Comparison of ENCODE assay signal across 1 cellular context in the genomic region with DNA sequence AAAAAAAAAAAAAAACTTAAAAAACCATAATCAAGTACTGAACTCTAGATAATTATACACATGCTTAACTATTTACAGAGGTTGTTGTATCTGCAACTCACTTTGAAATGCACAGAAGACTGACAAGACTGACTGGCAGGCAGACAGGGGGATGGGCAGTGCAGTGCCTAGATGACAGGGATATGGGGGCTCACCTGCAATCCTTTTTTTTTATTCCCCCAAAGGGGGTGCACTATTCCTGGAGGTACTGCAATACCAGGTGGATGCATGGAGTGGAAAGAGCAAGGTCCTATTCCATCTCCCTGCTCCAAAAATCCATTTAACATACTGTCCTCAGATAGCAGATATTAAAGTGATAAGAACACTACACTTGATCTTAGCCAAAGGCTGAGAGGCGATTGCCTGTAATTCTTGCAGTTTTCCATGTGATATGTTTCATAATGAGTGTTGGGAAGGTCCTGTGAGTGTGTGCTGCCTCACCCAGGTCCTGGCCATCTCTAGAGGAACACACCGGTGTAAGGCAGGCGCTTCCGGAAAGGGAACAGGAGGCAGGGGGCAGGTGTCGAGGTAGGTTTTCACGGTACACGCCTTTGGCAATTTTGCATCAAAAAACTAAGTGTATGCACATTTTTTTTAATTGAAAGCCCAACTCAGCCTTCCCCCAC.
TF ChIP-seq lines count a peak whose summit lies in the region.

No MANE protein-coding gene starts in this region.

TF ChIP-seq in GM23338, 12 proteins besides CTCF, POLR2A, EP300 and RAD21 (continued from another document):
- TF ChIP-seq, protein P1, sequence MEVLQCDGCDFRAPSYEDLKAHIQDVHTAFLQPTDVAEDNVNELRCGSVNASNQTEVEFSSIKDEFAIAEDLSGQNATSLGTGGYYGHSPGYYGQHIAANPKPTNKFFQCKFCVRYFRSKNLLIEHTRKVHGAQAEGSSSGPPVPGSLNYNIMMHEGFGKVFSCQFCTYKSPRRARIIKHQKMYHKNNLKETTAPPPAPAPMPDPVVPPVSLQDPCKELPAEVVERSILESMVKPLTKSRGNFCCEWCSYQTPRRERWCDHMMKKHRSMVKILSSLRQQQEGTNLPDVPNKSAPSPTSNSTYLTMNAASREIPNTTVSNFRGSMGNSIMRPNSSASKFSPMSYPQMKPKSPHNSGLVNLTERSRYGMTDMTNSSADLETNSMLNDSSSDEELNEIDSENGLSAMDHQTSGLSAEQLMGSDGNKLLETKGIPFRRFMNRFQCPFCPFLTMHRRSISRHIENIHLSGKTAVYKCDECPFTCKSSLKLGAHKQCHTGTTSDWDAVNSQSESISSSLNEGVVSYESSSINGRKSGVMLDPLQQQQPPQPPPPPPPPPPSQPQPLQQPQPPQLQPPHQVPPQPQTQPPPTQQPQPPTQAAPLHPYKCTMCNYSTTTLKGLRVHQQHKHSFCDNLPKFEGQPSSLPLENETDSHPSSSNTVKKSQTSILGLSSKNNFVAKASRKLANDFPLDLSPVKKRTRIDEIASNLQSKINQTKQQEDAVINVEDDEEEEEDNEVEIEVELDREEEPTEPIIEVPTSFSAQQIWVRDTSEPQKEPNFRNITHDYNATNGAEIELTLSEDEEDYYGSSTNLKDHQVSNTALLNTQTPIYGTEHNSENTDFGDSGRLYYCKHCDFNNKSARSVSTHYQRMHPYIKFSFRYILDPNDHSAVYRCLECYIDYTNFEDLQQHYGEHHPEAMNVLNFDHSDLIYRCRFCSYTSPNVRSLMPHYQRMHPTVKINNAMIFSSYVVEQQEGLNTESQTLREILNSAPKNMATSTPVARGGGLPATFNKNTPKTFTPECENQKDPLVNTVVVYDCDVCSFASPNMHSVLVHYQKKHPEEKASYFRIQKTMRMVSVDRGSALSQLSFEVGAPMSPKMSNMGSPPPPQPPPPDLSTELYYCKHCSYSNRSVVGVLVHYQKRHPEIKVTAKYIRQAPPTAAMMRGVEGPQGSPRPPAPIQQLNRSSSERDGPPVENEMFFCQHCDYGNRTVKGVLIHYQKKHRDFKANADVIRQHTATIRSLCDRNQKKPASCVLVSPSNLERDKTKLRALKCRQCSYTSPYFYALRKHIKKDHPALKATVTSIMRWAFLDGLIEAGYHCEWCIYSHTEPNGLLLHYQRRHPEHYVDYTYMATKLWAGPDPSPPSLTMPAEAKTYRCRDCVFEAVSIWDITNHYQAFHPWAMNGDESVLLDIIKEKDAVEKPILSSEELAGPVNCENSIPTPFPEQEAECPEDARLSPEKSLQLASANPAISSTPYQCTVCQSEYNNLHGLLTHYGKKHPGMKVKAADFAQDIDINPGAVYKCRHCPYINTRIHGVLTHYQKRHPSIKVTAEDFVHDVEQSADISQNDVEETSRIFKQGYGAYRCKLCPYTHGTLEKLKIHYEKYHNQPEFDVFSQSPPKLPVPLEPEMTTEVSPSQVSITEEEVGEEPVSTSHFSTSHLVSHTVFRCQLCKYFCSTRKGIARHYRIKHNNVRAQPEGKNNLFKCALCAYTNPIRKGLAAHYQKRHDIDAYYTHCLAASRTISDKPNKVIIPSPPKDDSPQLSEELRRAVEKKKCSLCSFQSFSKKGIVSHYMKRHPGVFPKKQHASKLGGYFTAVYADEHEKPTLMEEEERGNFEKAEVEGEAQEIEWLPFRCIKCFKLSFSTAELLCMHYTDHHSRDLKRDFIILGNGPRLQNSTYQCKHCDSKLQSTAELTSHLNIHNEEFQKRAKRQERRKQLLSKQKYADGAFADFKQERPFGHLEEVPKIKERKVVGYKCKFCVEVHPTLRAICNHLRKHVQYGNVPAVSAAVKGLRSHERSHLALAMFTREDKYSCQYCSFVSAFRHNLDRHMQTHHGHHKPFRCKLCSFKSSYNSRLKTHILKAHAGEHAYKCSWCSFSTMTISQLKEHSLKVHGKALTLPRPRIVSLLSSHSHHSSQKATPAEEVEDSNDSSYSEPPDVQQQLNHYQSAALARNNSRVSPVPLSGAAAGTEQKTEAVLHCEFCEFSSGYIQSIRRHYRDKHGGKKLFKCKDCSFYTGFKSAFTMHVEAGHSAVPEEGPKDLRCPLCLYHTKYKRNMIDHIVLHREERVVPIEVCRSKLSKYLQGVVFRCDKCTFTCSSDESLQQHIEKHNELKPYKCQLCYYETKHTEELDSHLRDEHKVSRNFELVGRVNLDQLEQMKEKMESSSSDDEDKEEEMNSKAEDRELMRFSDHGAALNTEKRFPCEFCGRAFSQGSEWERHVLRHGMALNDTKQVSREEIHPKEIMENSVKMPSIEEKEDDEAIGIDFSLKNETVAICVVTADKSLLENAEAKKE (CRISPR knock-in tag; IDR thresholded peaks at IDR 0.05): no peak
- no peak for TF ChIP-seq POLR2AphosphoS5 (IDR thresholded peaks at IDR 0.05; ENCODE audit: low read depth)
- TF ChIP-seq ZNF331 (CRISPR knock-in tag; IDR thresholded peaks at IDR 0.05; ENCODE audit: low read depth): no peak
- TF ChIP-seq CREB1 (CRISPR knock-in tag; IDR thresholded peaks at IDR 0.05; ENCODE audit: low read depth): no peak
- TF ChIP-seq, protein P2, sequence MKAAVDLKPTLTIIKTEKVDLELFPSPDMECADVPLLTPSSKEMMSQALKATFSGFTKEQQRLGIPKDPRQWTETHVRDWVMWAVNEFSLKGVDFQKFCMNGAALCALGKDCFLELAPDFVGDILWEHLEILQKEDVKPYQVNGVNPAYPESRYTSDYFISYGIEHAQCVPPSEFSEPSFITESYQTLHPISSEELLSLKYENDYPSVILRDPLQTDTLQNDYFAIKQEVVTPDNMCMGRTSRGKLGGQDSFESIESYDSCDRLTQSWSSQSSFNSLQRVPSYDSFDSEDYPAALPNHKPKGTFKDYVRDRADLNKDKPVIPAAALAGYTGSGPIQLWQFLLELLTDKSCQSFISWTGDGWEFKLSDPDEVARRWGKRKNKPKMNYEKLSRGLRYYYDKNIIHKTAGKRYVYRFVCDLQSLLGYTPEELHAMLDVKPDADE (IDR thresholded peaks at IDR 0.05): no peak
- no peak for TF ChIP-seq JUNB (IDR thresholded peaks at IDR 0.05; ENCODE audit: unreplicated experiment)
- no peak for TF ChIP-seq EZH2 (IDR thresholded peaks at IDR 0.05; ENCODE audit: low read depth, unreplicated experiment)
- TF ChIP-seq, protein P3, sequence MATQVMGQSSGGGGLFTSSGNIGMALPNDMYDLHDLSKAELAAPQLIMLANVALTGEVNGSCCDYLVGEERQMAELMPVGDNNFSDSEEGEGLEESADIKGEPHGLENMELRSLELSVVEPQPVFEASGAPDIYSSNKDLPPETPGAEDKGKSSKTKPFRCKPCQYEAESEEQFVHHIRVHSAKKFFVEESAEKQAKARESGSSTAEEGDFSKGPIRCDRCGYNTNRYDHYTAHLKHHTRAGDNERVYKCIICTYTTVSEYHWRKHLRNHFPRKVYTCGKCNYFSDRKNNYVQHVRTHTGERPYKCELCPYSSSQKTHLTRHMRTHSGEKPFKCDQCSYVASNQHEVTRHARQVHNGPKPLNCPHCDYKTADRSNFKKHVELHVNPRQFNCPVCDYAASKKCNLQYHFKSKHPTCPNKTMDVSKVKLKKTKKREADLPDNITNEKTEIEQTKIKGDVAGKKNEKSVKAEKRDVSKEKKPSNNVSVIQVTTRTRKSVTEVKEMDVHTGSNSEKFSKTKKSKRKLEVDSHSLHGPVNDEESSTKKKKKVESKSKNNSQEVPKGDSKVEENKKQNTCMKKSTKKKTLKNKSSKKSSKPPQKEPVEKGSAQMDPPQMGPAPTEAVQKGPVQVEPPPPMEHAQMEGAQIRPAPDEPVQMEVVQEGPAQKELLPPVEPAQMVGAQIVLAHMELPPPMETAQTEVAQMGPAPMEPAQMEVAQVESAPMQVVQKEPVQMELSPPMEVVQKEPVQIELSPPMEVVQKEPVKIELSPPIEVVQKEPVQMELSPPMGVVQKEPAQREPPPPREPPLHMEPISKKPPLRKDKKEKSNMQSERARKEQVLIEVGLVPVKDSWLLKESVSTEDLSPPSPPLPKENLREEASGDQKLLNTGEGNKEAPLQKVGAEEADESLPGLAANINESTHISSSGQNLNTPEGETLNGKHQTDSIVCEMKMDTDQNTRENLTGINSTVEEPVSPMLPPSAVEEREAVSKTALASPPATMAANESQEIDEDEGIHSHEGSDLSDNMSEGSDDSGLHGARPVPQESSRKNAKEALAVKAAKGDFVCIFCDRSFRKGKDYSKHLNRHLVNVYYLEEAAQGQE (IDR thresholded peaks at IDR 0.05; ENCODE audit: unreplicated experiment): no peak
TF ChIP-seq in GM23338: peak in this region for 0.
